1 cellular context compared by ENCODE assay signal in the genomic region with DNA sequence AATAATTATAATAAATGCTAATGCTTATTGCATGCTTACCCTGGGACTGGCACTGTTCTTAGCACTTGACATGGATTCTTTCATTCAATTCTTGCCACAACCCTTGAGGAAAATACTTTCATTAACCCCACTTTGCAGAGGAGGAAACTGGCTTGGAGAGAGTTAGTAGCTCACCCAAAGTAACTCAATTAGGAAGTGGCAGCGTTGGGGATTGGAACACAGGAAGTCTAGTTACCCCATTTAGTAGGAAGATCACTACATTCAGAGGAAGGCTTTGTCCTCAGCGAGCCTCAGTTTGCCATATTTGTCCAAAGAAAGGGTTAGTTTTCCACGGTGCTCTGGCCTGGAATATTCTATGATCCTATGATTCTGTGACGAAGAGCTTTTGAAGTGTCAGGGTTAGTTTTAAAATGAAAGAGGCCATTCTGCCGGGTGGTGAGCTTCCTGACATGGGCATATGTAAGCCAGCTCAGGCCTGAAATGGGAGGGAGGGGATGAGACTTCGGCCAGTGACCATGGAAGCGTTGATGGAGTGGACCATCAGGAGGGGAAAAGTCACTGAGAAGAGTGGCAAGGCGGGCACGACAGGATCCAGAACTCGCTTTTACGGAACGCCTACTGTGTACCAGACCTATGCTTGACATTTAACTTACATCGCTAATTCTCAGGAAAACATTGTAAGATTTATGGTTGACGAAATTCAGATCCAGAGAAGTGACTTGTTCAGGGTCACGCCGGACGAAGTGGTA.
TF ChIP-seq lines count a peak whose summit lies in the region.

No MANE protein-coding gene starts in this region.

TF ChIP-seq in liver, 16 proteins besides CTCF, POLR2A, EP300 and RAD21 (continued from another document):
- TF ChIP-seq SP1 (IDR thresholded peaks at IDR 0.05) (no peak), FOXA1 (IDR thresholded peaks at IDR 0.05) (no peak), YY1 (IDR thresholded peaks at IDR 0.05) (no peak)
